ENCODE assay signal across 17 cellular contexts in the genomic region with DNA sequence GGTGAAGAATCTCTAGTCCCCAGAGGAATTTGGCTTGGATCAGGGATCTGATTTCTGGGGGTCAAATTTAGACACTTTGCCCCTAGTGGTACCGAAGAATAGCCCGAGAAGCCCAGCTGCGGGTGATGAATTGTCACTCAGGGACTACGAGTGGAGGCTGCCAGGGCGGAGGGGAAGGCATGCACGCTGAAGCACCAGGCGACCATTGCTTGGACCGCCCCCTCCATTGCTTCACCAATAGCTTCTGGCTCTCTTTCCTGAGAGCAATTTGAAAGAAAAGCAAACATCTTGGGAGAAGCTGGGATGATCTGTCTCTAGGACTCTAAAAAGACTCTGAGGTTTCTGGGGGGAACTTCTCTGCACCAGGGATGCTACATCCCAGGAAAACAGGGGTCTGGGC.
DNase-seq lines count a peak whose midpoint lies in the region; ATAC-seq and TF ChIP-seq lines count a peak whose summit lies in the region.
"Had no signal": no experiment of that assay in that cellular context is flagged by ENCODE, and none has a peak within 500 bp of the region (broad histone marks: within the 10 kb centered on the region; RNA-seq: fewer than 3 reads in every experiment).

No MANE protein-coding gene starts in this region.

- no peak overlapping the region for H4K8ac ChIP-seq in IMR-90 (ENCODE audit: low read depth in 2 of 2, low read length in 2 of 2)
- no peak overlapping the region for H4K8ac ChIP-seq in neuronal stem cell (ENCODE audit: low read depth, low read length)

- H3K56ac ChIP-seq in IMR-90 (ENCODE audit: extremely low read depth, insufficient read depth, low read length), result no peak overlapping the region

- H3K27me3 Mint-ChIP-seq in endodermal cell (ENCODE audit: insufficient read depth), result no peaks in the 10 kb centered on the region
- H3K27me3 Mint-ChIP-seq: CD4-positive, CD25-positive, alpha-beta regulatory T cell; IgD-negative memory B cell had no signal

- no peak overlapping the region for H2BK12ac ChIP-seq in neuronal stem cell (ENCODE audit: low read length)

- no peak for TF ChIP-seq RAD21 in IMR-90 (IDR thresholded peaks at IDR 0.05; ENCODE audit: low read length)

- peaks cover 30% of the 10 kb centered on the region for H3K4me1 Mint-ChIP-seq in endodermal cell
- H3K4me1 Mint-ChIP-seq: IgD-negative memory B cell had no signal

- in situ Hi-C loops in IMR-90 (cut with MboI; ENCODE audit: low sequenced_read_pairs), result no loop called here

- dilution Hi-C loops in IMR-90 (cut with HindIII; ENCODE audit: low sequenced_read_pairs, unreplicated experiment), result no loop called here

- no TSS peak for BruUV-seq in IMR-90 (replicated peaks; lab: Mats Ljungman, UMichigan)

- H3K23ac ChIP-seq in IMR-90 (ENCODE audit: low read depth, low read length) (no peak overlapping the region), neuronal stem cell (ENCODE audit: low read depth, low read length, poor library complexity) (no peak overlapping the region)

- TF ChIP-seq CTCF in IMR-90 (conservative IDR thresholded peaks at IDR 0.05; ENCODE audit: low read depth, low read length) (no peak), endodermal cell (conservative IDR thresholded peaks at IDR 0.05) (peak; percentile 24), upper lobe of right lung (IDR thresholded peaks at IDR 0.05) (no peak)

- H3K9me1 ChIP-seq in IMR-90 (ENCODE audit: insufficient read depth, low read length), result no peaks in the 10 kb centered on the region; the same call in 1 of the 2 replicates

- CTCF ChIA-PET in IMR-90 (lab: Yijun Ruan, JAX), result no interaction called here

- H4K20me1 ChIP-seq in IMR-90 (ENCODE audit: insufficient read depth, low read length), result no peaks in the 10 kb centered on the region

- H2BK5ac ChIP-seq in IMR-90 (ENCODE audit: low read depth, low read length, poor library complexity, severe bottlenecking) (no peak overlapping the region), neuronal stem cell (ENCODE audit: low read length) (no peak overlapping the region)

- no peak overlapping the region for H3K4me3 Mint-ChIP-seq in endodermal cell
- H3K4me3 Mint-ChIP-seq: CD4-positive, CD25-positive, alpha-beta regulatory T cell; HFFc6; IgD-negative memory B cell had no signal

- no peak overlapping the region for H3K4ac ChIP-seq in IMR-90 (ENCODE audit: low read depth, low read length)
- no peak overlapping the region for H3K4ac ChIP-seq in neuronal stem cell (ENCODE audit: low read length)

- no peak overlapping the region for H3K27ac ChIP-seq in IMR-90 (ENCODE audit: insufficient read depth, low read length)
- no peak overlapping the region for H3K27ac ChIP-seq in endodermal cell (ENCODE audit: low read depth, low read length)
- H3K27ac ChIP-seq in neuronal stem cell (replicated peaks; ENCODE audit: low read length), result no peak overlapping the region
- no peak overlapping the region for H3K27ac ChIP-seq in upper lobe of right lung
- H3K27ac ChIP-seq: HL-60 had no signal

- H3K4me3 ChIP-seq in IMR-90 (ENCODE audit: insufficient read depth, low read depth, low read length), result no peak overlapping the region
- no peak overlapping the region for H3K4me3 ChIP-seq in endodermal cell (ENCODE audit: low read length)
- no peak overlapping the region for H3K4me3 ChIP-seq in neuronal stem cell (ENCODE audit: low read length in 2 of 2)
- no peak overlapping the region for H3K4me3 ChIP-seq in upper lobe of right lung

- no peak for TF ChIP-seq POLR2A in IMR-90 (IDR thresholded peaks at IDR 0.05; ENCODE audit: low read depth, low read length)

- H3K18ac ChIP-seq in IMR-90 (ENCODE audit: low read depth, low read length) (no peak overlapping the region), neuronal stem cell (ENCODE audit: low read length) (no peak overlapping the region)

- H2AFZ ChIP-seq in IMR-90 (replicated peaks; ENCODE audit: low read length, poor library complexity) (no peak overlapping the region), neuronal stem cell (ENCODE audit: low read length) (peak overlapping the region; percentile 1)

- H3K36me3 Mint-ChIP-seq in endodermal cell (ENCODE audit: low read depth), result no peaks in the 10 kb centered on the region
- H3K36me3 Mint-ChIP-seq: CD4-positive, CD25-positive, alpha-beta regulatory T cell had no signal

- intact Hi-C loops in IMR-90 (cut with micrococcal nuclease), result no loop called here
- intact Hi-C loops in upper lobe of right lung (cut with DNase I), result no loop called here

- H3K27ac Mint-ChIP-seq in endodermal cell, result no peak overlapping the region
- H3K27ac Mint-ChIP-seq: HFFc6, IgD-negative memory B cell had no signal

- POLR2A ChIA-PET in IMR-90 (lab: Charles Lee; ENCODE audit: unreplicated experiment), result no interaction called here

- H2AK9ac ChIP-seq in IMR-90 (replicated peaks; ENCODE audit: low read depth, low read length, poor library complexity), result no peak overlapping the region

- no peak overlapping the region for H4K91ac ChIP-seq in IMR-90 (ENCODE audit: insufficient read depth, low read depth, low read length)
- no peak overlapping the region for H4K91ac ChIP-seq in neuronal stem cell (ENCODE audit: low read depth, low read length, poor library complexity)

- ATAC-seq in IMR-90 (ENCODE audit: low read depth) (peak; percentile 77), upper lobe of right lung (no peak)
- no peak for ATAC-seq in activated CD4-positive, CD25-positive, alpha-beta regulatory T cell treated with anti-CD3 and anti-CD28 coated beads, Interleukin-2, amount 50 U/mL, for 24 hours

- H2AK5ac ChIP-seq in IMR-90 (ENCODE audit: low read depth, low read length) (no peak overlapping the region), neuronal stem cell (ENCODE audit: low read depth, low read length) (no peak overlapping the region)

- H4K5ac ChIP-seq in IMR-90 (ENCODE audit: low read depth, low read length), result no peak overlapping the region

- H3K9ac ChIP-seq in IMR-90 (ENCODE audit: low read depth, low read length) (no peak overlapping the region), endodermal cell (ENCODE audit: extremely low read depth, low read length, poor library complexity, severe bottlenecking) (no peak overlapping the region), neuronal stem cell (ENCODE audit: low read depth, low read length, poor library complexity) (no peak overlapping the region)

- H3K4me2 ChIP-seq in IMR-90 (ENCODE audit: low read depth, low read length) (no peak overlapping the region), neuronal stem cell (ENCODE audit: insufficient read depth, low read length, poor library complexity, severe bottlenecking) (no peak overlapping the region)

- H3K9me3 Mint-ChIP-seq in endodermal cell, result no peaks in the 10 kb centered on the region
- H3K9me3 Mint-ChIP-seq: CD4-positive, CD25-positive, alpha-beta regulatory T cell; HFFc6; IgD-negative memory B cell had no signal

- no peaks in the 10 kb centered on the region for H3K27me3 ChIP-seq in IMR-90 (ENCODE audit: control insufficient read depth, insufficient read depth, low read length)
- H3K27me3 ChIP-seq in endodermal cell (ENCODE audit: control insufficient read depth, insufficient read depth, low read length, poor library complexity, severe bottlenecking), result no peaks in the 10 kb centered on the region
- H3K27me3 ChIP-seq in neuronal stem cell (ENCODE audit: control insufficient read depth in 3 of 3, insufficient read depth in 3 of 3, low read depth in 1 of 3, low read length in 3 of 3), result no peaks in the 10 kb centered on the region
- H3K27me3 ChIP-seq in upper lobe of right lung, result no peaks in the 10 kb centered on the region
- H3K27me3 ChIP-seq: BE2C had no signal

- no peak overlapping the region for H2BK20ac ChIP-seq in IMR-90 (ENCODE audit: low read depth, low read length)

- H3K4me1 ChIP-seq in IMR-90 (ENCODE audit: control insufficient read depth, insufficient read depth, low read length), result no peaks in the 10 kb centered on the region
- peaks cover 3% of the 10 kb centered on the region for H3K4me1 ChIP-seq in endodermal cell (ENCODE audit: control insufficient read depth, insufficient read depth, low read length)
- peaks cover 7 to 17% of the 10 kb centered on the region in 2 donors for H3K4me1 ChIP-seq in neuronal stem cell (ENCODE audit: control insufficient read depth in 2 of 2, insufficient read depth in 1 of 2, low read depth in 1 of 2, low read length in 2 of 2)
- no peaks in the 10 kb centered on the region for H3K4me1 ChIP-seq in upper lobe of right lung
- H3K4me1 ChIP-seq: BE2C, Caco-2 had no signal

- H3K9me3 ChIP-seq in IMR-90 (ENCODE audit: control insufficient read depth, insufficient read depth, low read length) (no peaks in the 10 kb centered on the region), endodermal cell (ENCODE audit: control insufficient read depth, low read length) (no peaks in the 10 kb centered on the region), neuronal stem cell (replicated peaks in 1 of 2; ENCODE audit: control insufficient read depth in 2 of 2, insufficient read depth in 1 of 2, low read depth in 1 of 2, low read length in 2 of 2) (no peaks in the 10 kb centered on the region), upper lobe of right lung (no peaks in the 10 kb centered on the region)
- H3K9me3 ChIP-seq: BE2C, Caco-2 had no signal

- H3K36me3 ChIP-seq in IMR-90 (ENCODE audit: control insufficient read depth, insufficient read depth, low read length), result no peaks in the 10 kb centered on the region
- no peaks in the 10 kb centered on the region for H3K36me3 ChIP-seq in endodermal cell (ENCODE audit: control insufficient read depth, insufficient read depth, low read length)
- H3K36me3 ChIP-seq in neuronal stem cell (replicated peaks in 1 of 2; ENCODE audit: control insufficient read depth in 2 of 2, insufficient read depth in 2 of 2, low read length in 2 of 2), result no peaks in the 10 kb centered on the region
- no peaks in the 10 kb centered on the region for H3K36me3 ChIP-seq in upper lobe of right lung
- H3K36me3 ChIP-seq: BE2C had no signal

- H3K79me1 ChIP-seq in IMR-90 (ENCODE audit: low read depth in 1 of 2, low read length in 2 of 2), result no peaks in the 10 kb centered on the region
- H3K79me1 ChIP-seq in neuronal stem cell (ENCODE audit: low read depth, low read length), result no peaks in the 10 kb centered on the region

- H2BK15ac ChIP-seq in IMR-90 (ENCODE audit: low read depth, low read length) (no peak overlapping the region), neuronal stem cell (ENCODE audit: low read length) (no peak overlapping the region)

- H3K14ac ChIP-seq in IMR-90 (replicated peaks; ENCODE audit: low read depth, low read length), result no peak overlapping the region
- no peak overlapping the region for H3K14ac ChIP-seq in neuronal stem cell (ENCODE audit: low read length)

- H2BK120ac ChIP-seq in IMR-90 (ENCODE audit: low read depth, low read length), result no peak overlapping the region
- H2BK120ac ChIP-seq in neuronal stem cell (ENCODE audit: low read depth, low read length), result no peak overlapping the region

- DNase-seq in IMR-90, result peak; percentile 5
- peak; percentile 43 for DNase-seq in endodermal cell
- no peak for DNase-seq in neuronal stem cell (ENCODE audit: low spot score)
- peak; percentile 51 for DNase-seq in upper lobe of right lung
- DNase-seq in NCI-H510A treated with DMSO at 0.1 percent for 48 hours (lab: John Stamatoyannopoulos, UW), result no peak
- DNase-seq in T-helper 1 cell, result no peak
- DNase-seq: ACHN; BE2C; C1 segment of cervical spinal cord; Caco-2; CD4-positive, CD25-positive, alpha-beta regulatory T cell; HCEC 1CT; HFFc6; KBM-7 had no signal

- WGBS in IMR-90 (ENCODE audit: extremely low coverage in 2 of 2, insufficient read length in 1 of 2), 2 experiments, result 0% methylated on average over 2 of the region's 8 CpGs; no CpG with 5 or more reads in 1 of the 2 experiments
- 58 to 80% methylated on average over 4 to 8 of the region's 8 CpGs for WGBS in endodermal cell (ENCODE audit: insufficient coverage in 1 of 2, insufficient read length in 1 of 2), 2 experiments
- WGBS in neuronal stem cell (ENCODE audit: extremely low coverage in 2 of 2, insufficient read length in 2 of 2, insufficient replicate concordance in 1 of 2), 2 donors, result no CpG with 5 or more reads among the region's 8 CpGs

Comparison
In these comparisons a context has a peak if more than half of its experiments do, and no peak if none do; other contexts are left out.
1. DNase-seq: peak in IMR-90 (single experiment), endodermal cell (single experiment) and upper lobe of right lung (single experiment); none in neuronal stem cell (single experiment), NCI-H510A treated with DMSO at 0.1 percent for 48 hours (single experiment) and T-helper 1 cell (0 of 5).